Comparison of ENCODE assay signal across 8 cellular contexts in genomic region chr1:212814989-212815388, GRCh38. TPM values are rescaled to one million over a fixed set of nuclear protein-coding genes. Genes with fewer than 3 reads are reported as not detected.
DNase-seq lines count a peak whose midpoint lies in the region; TF ChIP-seq lines count a peak whose summit lies in the region.

No MANE protein-coding gene starts in this region.

- peak in 2 of 3 experiments; percentile 73 to 88 for DNase-seq in NCI-H1417 (lab: John Stamatoyannopoulos, UW)
- no peak for DNase-seq in NCI-H1417 treated with DMSO at 0.1 percent for 48 hours (lab: John Stamatoyannopoulos, UW)
- peak; percentile 37 for DNase-seq in NB4 (ENCODE audit: low read depth)
- DNase-seq in progenitor cell of endocrine pancreas (ENCODE audit: low spot score, unreplicated experiment) = no peak
- DNase-seq in SIG-M5 treated with dmso at 0.1 percent for 504 hours (lab: John Stamatoyannopoulos, UW; ENCODE audit: unreplicated experiment) = no peak
- DNase-seq in GDM1 (lab: John Stamatoyannopoulos, UW) = no peak
- no peak for DNase-seq in central memory CD4-positive, alpha-beta T cell

- H3K36me3 ChIP-seq in endocrine pancreas (ENCODE audit: control insufficient read depth, insufficient read depth, low read length) = no peaks in the 10 kb centered on the region

- peak; percentile 16 for TF ChIP-seq CTCF in NB4 (IDR thresholded peaks at IDR 0.05; ENCODE audit: low read depth, low read length)
- peak; percentile 49 for TF ChIP-seq CTCF in progenitor cell of endocrine pancreas (IDR thresholded peaks at IDR 0.05; ENCODE audit: unreplicated experiment)

- no peaks in the 10 kb centered on the region for H3K27me3 ChIP-seq in endocrine pancreas (ENCODE audit: control insufficient read depth, insufficient read depth, low read length)

- no peaks in the 10 kb centered on the region for H3K36me3 Mint-ChIP-seq in progenitor cell of endocrine pancreas (ENCODE audit: insufficient read depth)

- no peak overlapping the region for H3K9ac ChIP-seq in endocrine pancreas (ENCODE audit: control insufficient read depth, insufficient read depth, low read length)

- H3K4me3 ChIP-seq in NB4 (ENCODE audit: low read depth, low read length) (no peak overlapping the region), endocrine pancreas (ENCODE audit: control insufficient read depth, insufficient read depth, low read length) (peak overlapping the region; percentile 71)

- no peaks in the 10 kb centered on the region for H3K27me3 Mint-ChIP-seq in progenitor cell of endocrine pancreas

- H3K27ac Mint-ChIP-seq in progenitor cell of endocrine pancreas = peak overlapping the region; percentile 85

- H3K4me3 Mint-ChIP-seq in progenitor cell of endocrine pancreas (ENCODE audit: low read depth) = no peak overlapping the region

- no peaks in the 10 kb centered on the region for H3K9me3 ChIP-seq in endocrine pancreas (ENCODE audit: control insufficient read depth, low read length)

- H3K4me1 Mint-ChIP-seq in progenitor cell of endocrine pancreas (ENCODE audit: low read depth) = peaks cover 23% of the 10 kb centered on the region

- no peak for TF ChIP-seq POLR2A in NB4 (IDR thresholded peaks at IDR 0.05; ENCODE audit: extremely low read depth, insufficient read length)

- H3K4me1 ChIP-seq in endocrine pancreas (ENCODE audit: control insufficient read depth, insufficient read depth, low read length) = peaks cover 20% of the 10 kb centered on the region

- H3K9me3 Mint-ChIP-seq in progenitor cell of endocrine pancreas (ENCODE audit: low read depth) = no peaks in the 10 kb centered on the region

RNA-seq across cellular contexts. Expression of gene TATDN3, which starts 23.3 kb away (rescaled TPM):
- total RNA-seq in progenitor cell of endocrine pancreas = 12.1 and 15.0 TPM in 2 replicates

RNA-seq across cellular contexts. Expression of gene NSL1, which starts 23.4 kb away (rescaled TPM):
- 37.2 and 41.1 TPM in 2 replicates for total RNA-seq in progenitor cell of endocrine pancreas

RNA-seq across cellular contexts. Expression of gene SPATA45, which starts 32.5 kb away (rescaled TPM):
- total RNA-seq in progenitor cell of endocrine pancreas = 0.69 TPM in 1 of 2 replicates, not detected in the other

RNA-seq across cellular contexts. Expression of gene FLVCR1, which starts 43.1 kb away (rescaled TPM):
- total RNA-seq in progenitor cell of endocrine pancreas = 27.0 and 31.4 TPM in 2 replicates

Comparison
In these comparisons a context has a peak if more than half of its experiments do, and no peak if none do; other contexts are left out.
1. DNase-seq: peak in NCI-H1417 (2 of 3) and NB4 (single experiment); none in NCI-H1417 treated with DMSO at 0.1 percent for 48 hours (single experiment), progenitor cell of endocrine pancreas (single experiment), SIG-M5 treated with dmso at 0.1 percent for 504 hours (single experiment), GDM1 (single experiment) and central memory CD4-positive, alpha-beta T cell (single experiment).